1 cellular context compared by ENCODE assay signal in genomic region chr5:87949665-87950640, GRCh38.
TF ChIP-seq lines count a peak whose summit lies in the region.

No MANE protein-coding gene starts in this region.

TF ChIP-seq in GM23338, 12 proteins besides CTCF, POLR2A, EP300 and RAD21 (continued from another document):
- TF ChIP-seq REST (IDR thresholded peaks at IDR 0.05; ENCODE audit: unreplicated experiment) (no peak), STAT1 (IDR thresholded peaks at IDR 0.05; ENCODE audit: unreplicated experiment) (no peak), NANOG (IDR thresholded peaks at IDR 0.05; ENCODE audit: borderline replicate concordance) (no peak), EZH2phosphoT487 (IDR thresholded peaks at IDR 0.05; ENCODE audit: unreplicated experiment) (no peak), EZH2 (IDR thresholded peaks at IDR 0.05; ENCODE audit: low read depth, unreplicated experiment) (no peak)
